10 cellular contexts compared by ENCODE assay signal in genomic region chr11:67465190-67465522, GRCh38. TPM values are rescaled to one million over a fixed set of nuclear protein-coding genes. Genes with fewer than 3 reads are reported as not detected.
DNase-seq lines count a peak whose midpoint lies in the region; ATAC-seq and TF ChIP-seq lines count a peak whose summit lies in the region.
"Had no signal": no experiment of that assay in that cellular context is flagged by ENCODE, and none has a peak within 500 bp of the region (broad histone marks: within the 10 kb centered on the region; RNA-seq: fewer than 3 reads in every experiment).

No MANE protein-coding gene starts in this region.

- no peaks in the 10 kb centered on the region for H3K9me3 Mint-ChIP-seq in activated CD4-positive, alpha-beta T cell treated with anti-CD3 and anti-CD28 coated beads, Interleukin-2, amount 10 ng/mL, durations not matched to agents 7 days and 5 days

- DNase-seq in activated CD4-positive, alpha-beta T cell treated with anti-CD3 and anti-CD28 coated beads, Interleukin-2, amount 10 ng/mL, durations not matched to agents 7 days and 5 days: no peak
- DNase-seq in activated CD4-positive, alpha-beta T cell treated with anti-CD3 and anti-CD28 coated beads for 1 hour: no peak
- no peak for DNase-seq in adipocyte (ENCODE audit: low read depth)
- peak; percentile 46 for DNase-seq in kidney tubule cell (ENCODE audit: low spot score)
- no peak for DNase-seq in thoracic aorta (ENCODE audit: low spot score)
- DNase-seq in NCI-H510A (lab: John Stamatoyannopoulos, UW): no peak

- CTCF ChIA-PET in activated CD4-positive, alpha-beta T cell treated with anti-CD3 and anti-CD28 coated beads, Interleukin-2, amount 10 ng/mL, durations not matched to agents 7 days and 5 days (lab: Charles Lee): interaction anchor here (0.7 to 1.7 kb wide), 8 partner anchors 14 to 119 kb away, joined by 3 to 6 read pairs (median 3); partner anchors contain the start of genes AIP, PPP1CA and PTPRCAP

- peak overlapping the region; percentile 84 for H3K4me3 Mint-ChIP-seq in activated CD4-positive, alpha-beta T cell treated with anti-CD3 and anti-CD28 coated beads, Interleukin-2, amount 10 ng/mL, durations not matched to agents 7 days and 5 days

- ATAC-seq in thoracic aorta (ENCODE audit: insufficient number of reproducible peaks, low FRiP score, low read depth) (no peak), GM19328 (IDR thresholded peaks at IDR 0.05; ENCODE audit: unreplicated experiment) (no peak), HG03045 (IDR thresholded peaks at IDR 0.05; ENCODE audit: unreplicated experiment) (no peak)

- no peaks in the 10 kb centered on the region for H3K27me3 ChIP-seq in adipocyte (replicated peaks; ENCODE audit: control insufficient read depth, insufficient read depth, low read length)
- H3K27me3 ChIP-seq in thoracic aorta (replicated peaks; ENCODE audit: insufficient read depth): no peaks in the 10 kb centered on the region

- peak overlapping the region; percentile 93 for H3K27ac Mint-ChIP-seq in activated CD4-positive, alpha-beta T cell treated with anti-CD3 and anti-CD28 coated beads, Interleukin-2, amount 10 ng/mL, durations not matched to agents 7 days and 5 days

- H3K4me1 Mint-ChIP-seq in activated CD4-positive, alpha-beta T cell treated with anti-CD3 and anti-CD28 coated beads, Interleukin-2, amount 10 ng/mL, durations not matched to agents 7 days and 5 days: peaks cover 45% of the 10 kb centered on the region

- TF ChIP-seq CTCF in thoracic aorta (IDR thresholded peaks at IDR 0.05): no peak

- peaks cover 4% of the 10 kb centered on the region for H3K36me3 Mint-ChIP-seq in activated CD4-positive, alpha-beta T cell treated with anti-CD3 and anti-CD28 coated beads, Interleukin-2, amount 10 ng/mL, durations not matched to agents 7 days and 5 days (ENCODE audit: low read depth)

- H3K9me3 ChIP-seq in adipocyte (ENCODE audit: control insufficient read depth, low read length) (no peaks in the 10 kb centered on the region), thoracic aorta (no peaks in the 10 kb centered on the region)

- H3K4me3 ChIP-seq in adipocyte (ENCODE audit: low read length): peak overlapping the region; percentile 66
- peak overlapping the region; percentile 73 for H3K4me3 ChIP-seq in thoracic aorta

- H3K9ac ChIP-seq in adipocyte (ENCODE audit: low read length): peak overlapping the region; percentile 58

- no peaks in the 10 kb centered on the region for H3K27me3 Mint-ChIP-seq in activated CD4-positive, alpha-beta T cell treated with anti-CD3 and anti-CD28 coated beads, Interleukin-2, amount 10 ng/mL, durations not matched to agents 7 days and 5 days

- H3K4me1 ChIP-seq in adipocyte (ENCODE audit: control insufficient read depth, insufficient read depth, low read length) (peaks cover 10% of the 10 kb centered on the region), thoracic aorta (ENCODE audit: control insufficient read depth in 1 of 2, low read depth in 2 of 2) (peaks cover 10 to 44% of the 10 kb centered on the region in 2 donors)

- POLR2A ChIA-PET in activated CD4-positive, alpha-beta T cell treated with anti-CD3 and anti-CD28 coated beads, Interleukin-2, amount 10 ng/mL, durations not matched to agents 7 days and 5 days (lab: Charles Lee): interaction anchor here (1.1 kb wide), 1 partner anchor 28 kb away, joined by 3 read pairs; the partner anchor contains the start of gene PTPRCAP

- H3K36me3 ChIP-seq in adipocyte (ENCODE audit: control insufficient read depth, insufficient read depth, low read length, severe bottlenecking): no peaks in the 10 kb centered on the region
- H3K36me3 ChIP-seq in thoracic aorta: no peaks in the 10 kb centered on the region

- H3K27ac ChIP-seq in thoracic aorta: peak overlapping the region; percentile 81 to 82

RNA-seq across cellular contexts. Expression of gene TMEM134, which starts 3.9 kb away (rescaled TPM):
- total RNA-seq in activated CD4-positive, alpha-beta T cell treated with anti-CD3 and anti-CD28 coated beads, Interleukin-2, amount 10 ng/mL, durations not matched to agents 7 days and 5 days: 10 to 100 TPM; 42.2 to 47.2 TPM
- total RNA-seq in thoracic aorta: 10 to 100 TPM; 66.7 to 67.7 TPM

RNA-seq across cellular contexts. Expression of gene CABP4, which starts 10.0 kb away (rescaled TPM):
- total RNA-seq in activated CD4-positive, alpha-beta T cell treated with anti-CD3 and anti-CD28 coated beads, Interleukin-2, amount 10 ng/mL, durations not matched to agents 7 days and 5 days: 1 to 10 TPM; 1.3 to 2.6 TPM
- total RNA-seq in thoracic aorta: 1 to 10 TPM; 5.3 to 5.7 TPM
- total RNA-seq: RPMI7951 had no signal

RNA-seq across cellular contexts. Expression of gene GPR152, which starts 12.6 kb away (rescaled TPM):
- not detected for total RNA-seq in activated CD4-positive, alpha-beta T cell treated with anti-CD3 and anti-CD28 coated beads, Interleukin-2, amount 10 ng/mL, durations not matched to agents 7 days and 5 days
- not detected for total RNA-seq in thoracic aorta
- total RNA-seq: myocyte, RPMI7951 had no signal

RNA-seq across cellular contexts. Expression of gene AIP, which starts 17.7 kb away (rescaled TPM):
- 100 to 1,000 TPM; 149 to 164 TPM for total RNA-seq in activated CD4-positive, alpha-beta T cell treated with anti-CD3 and anti-CD28 coated beads, Interleukin-2, amount 10 ng/mL, durations not matched to agents 7 days and 5 days
- total RNA-seq in thoracic aorta: 10 to 100 TPM; 64.8 to 76.9 TPM

RNA-seq across cellular contexts. Expression of gene CORO1B, which starts 21.9 kb away (rescaled TPM):
- 100 to 1,000 TPM; 191 to 252 TPM for total RNA-seq in activated CD4-positive, alpha-beta T cell treated with anti-CD3 and anti-CD28 coated beads, Interleukin-2, amount 10 ng/mL, durations not matched to agents 7 days and 5 days
- 10 to 100 TPM; 50.0 to 88.3 TPM for total RNA-seq in thoracic aorta
